ENCODE assay signal across 1 cellular context in the genomic region with DNA sequence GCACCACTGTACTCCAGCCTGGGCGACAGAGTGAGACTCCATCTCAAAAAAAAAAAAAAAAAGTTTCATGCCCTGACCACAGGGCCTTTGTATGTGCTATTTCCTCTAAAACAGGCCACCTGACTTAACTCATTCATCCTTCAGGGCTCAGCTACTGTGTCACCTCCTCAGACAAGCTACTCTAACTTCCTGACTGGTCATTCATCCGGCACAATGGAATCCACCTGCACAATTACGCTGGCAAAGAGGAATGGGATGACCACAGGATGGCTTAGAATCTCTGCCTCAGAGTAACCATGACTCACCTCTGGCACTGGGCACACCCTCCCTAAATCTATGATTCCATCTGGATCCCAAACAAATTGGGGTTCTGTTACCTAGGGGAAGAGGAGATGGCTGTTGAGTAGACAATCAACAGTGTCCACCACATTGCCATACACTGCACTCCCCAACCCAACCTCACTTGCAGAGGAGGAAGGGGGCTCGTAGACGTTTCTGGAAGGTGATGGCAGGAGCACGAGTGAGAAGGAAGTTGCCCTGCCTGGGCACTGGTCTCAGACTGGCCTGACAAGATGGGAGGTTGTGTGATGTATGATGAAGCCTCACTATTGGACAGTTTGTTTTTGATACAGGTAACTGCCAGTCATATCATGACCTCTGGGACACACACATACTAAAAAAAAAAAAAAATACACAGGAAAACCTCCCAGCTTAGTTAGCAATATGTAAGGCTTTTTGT.
TF ChIP-seq lines count a peak whose summit lies in the region.

No MANE protein-coding gene starts in this region.

TF ChIP-seq in H1, 55 proteins besides CTCF, POLR2A, EP300 and RAD21:
- TF ChIP-seq ASH2L (IDR thresholded peaks at IDR 0.05; ENCODE audit: low read length) = no peak
- TF ChIP-seq KDM1A (IDR thresholded peaks at IDR 0.05; ENCODE audit: borderline replicate concordance, low read length) = peak; percentile 40; the same call in 1 of the 2 replicates
